14 cellular contexts compared by ENCODE assay signal in the genomic region with DNA sequence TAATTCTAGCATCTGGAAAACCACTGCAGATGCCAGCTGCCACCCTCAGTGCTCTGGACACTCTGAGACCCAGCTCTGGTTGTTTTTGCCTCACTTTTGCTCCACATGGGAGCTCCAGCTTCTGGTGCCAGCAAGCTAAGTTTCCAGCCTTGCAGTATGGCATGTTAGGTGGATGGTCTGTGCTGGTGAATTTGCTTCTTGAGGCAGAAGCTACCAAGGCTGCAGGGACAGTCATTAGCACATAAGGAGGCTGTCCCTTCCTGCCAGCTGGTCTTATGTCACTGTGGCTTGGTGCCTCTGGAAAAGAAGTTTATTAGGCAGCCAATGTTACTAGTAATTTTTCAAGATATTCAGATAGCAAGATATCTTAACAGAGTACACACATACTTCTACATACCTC.
"Had no signal": no experiment of that assay in that cellular context is flagged by ENCODE, and none has a peak within 500 bp of the region (broad histone marks: within the 10 kb centered on the region; RNA-seq: fewer than 3 reads in every experiment).

No MANE protein-coding gene starts in this region.

- H3K4me1 ChIP-seq: breast epithelium, esophagus squamous epithelium, pancreas, thyroid gland, uterus had no signal

- H3K9me3 ChIP-seq: breast epithelium, esophagus squamous epithelium, pancreas, thyroid gland, uterus had no signal

- H3K36me3 ChIP-seq: breast epithelium, esophagus squamous epithelium, pancreas, thyroid gland, uterus had no signal

- H3K27me3 ChIP-seq: breast epithelium, esophagus squamous epithelium, pancreas, thyroid gland, uterus had no signal

- H3K27ac ChIP-seq: breast epithelium, esophagus squamous epithelium, pancreas, thyroid gland, uterus had no signal

- ATAC-seq: activated naive CD4-positive, alpha-beta T cell treated with anti-CD3 and anti-CD28 coated beads, Interleukin-2, amount 50 U/mL, for 72 hours; activated T-cell treated with anti-CD3 and anti-CD28 coated beads, Interleukin-2, amount 50 U/mL, for 4 hours; pancreas; stimulated activated effector memory CD8-positive, alpha-beta T cell treated with anti-CD3 and anti-CD28 coated beads, Interleukin-12 subunit alpha, Interleukin-12 subunit beta, amount 100 ng/mL, for 72 hours had no signal

- H3K4me3 ChIP-seq: breast epithelium, esophagus squamous epithelium, pancreas, thyroid gland, uterus had no signal

- DNase-seq: activated CD4-positive, alpha-beta T cell treated with anti-CD3 and anti-CD28 coated beads, Interleukin-2, amount 50 U/mL, for 48 hours; activated CD4-positive, CD25-positive, alpha-beta regulatory T cell treated with anti-CD3 and anti-CD28 coated beads, Interleukin-2, amount 50 U/mL, for 72 hours; activated effector memory CD4-positive, alpha-beta T cell treated with anti-CD3 and anti-CD28 coated beads, Interleukin-2, amount 50 U/mL, for 16 hours; activated T-cell treated with anti-CD3 and anti-CD28 coated beads, Interleukin-2, amount 50 U/mL, for 4 hours; amygdala; esophagus squamous epithelium; kidney; pancreas; small intestine; thyroid gland; uterus had no signal
